ENCODE assay signal across 10 cellular contexts in the genomic region with DNA sequence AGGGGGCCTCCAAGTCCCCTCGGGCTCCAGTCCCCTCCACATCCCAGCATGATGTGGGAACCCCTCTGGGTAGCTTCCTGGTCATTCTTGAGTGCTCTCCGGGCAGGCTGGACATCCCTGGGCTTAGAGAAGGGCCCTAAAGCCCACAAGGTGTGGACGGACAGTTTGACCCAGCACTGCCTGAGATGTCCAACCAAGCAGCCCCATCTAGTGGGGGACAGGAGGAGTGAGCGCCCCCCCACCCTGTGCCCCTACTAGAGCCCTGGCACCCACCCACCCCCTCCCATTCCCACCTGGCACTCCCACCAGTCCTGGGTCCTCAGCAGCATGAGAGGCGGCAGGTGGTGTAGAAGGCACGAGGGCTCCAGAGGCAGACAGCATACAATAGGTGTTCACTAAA. TPM values are rescaled to one million over a fixed set of nuclear protein-coding genes. Genes with fewer than 3 reads are reported as not detected.
DNase-seq lines count a peak whose midpoint lies in the region; TF ChIP-seq lines count a peak whose summit lies in the region.
"Had no signal": no experiment of that assay in that cellular context is flagged by ENCODE, and none has a peak within 500 bp of the region (broad histone marks: within the 10 kb centered on the region; RNA-seq: fewer than 3 reads in every experiment).

No MANE protein-coding gene starts in this region.

- CTCF ChIA-PET in CD4-positive, alpha-beta memory T cell (lab: Charles Lee; ENCODE audit: partially characterized antibody) = no interaction called here

- H3K4me3 Mint-ChIP-seq in CD4-positive, alpha-beta memory T cell = no peak overlapping the region

- peaks cover 0 to 2% (median 0%) of the 10 kb centered on the region in 8 donors for H3K9me3 Mint-ChIP-seq in CD4-positive, alpha-beta memory T cell

- no peaks in the 10 kb centered on the region for H3K27me3 ChIP-seq in adipocyte (replicated peaks; ENCODE audit: control insufficient read depth, insufficient read depth, low read length)
- H3K27me3 ChIP-seq in CD4-positive, alpha-beta memory T cell (ENCODE audit: insufficient read depth, low read length) = no peaks in the 10 kb centered on the region
- H3K27me3 ChIP-seq: pancreas had no signal

- no peak overlapping the region for H3K27ac ChIP-seq in CD4-positive, alpha-beta memory T cell (ENCODE audit: low read depth, low read length)
- H3K27ac ChIP-seq: pancreas, thoracic aorta had no signal

- peak; percentile 57 for DNase-seq in ACHN
- DNase-seq in GM20000 (ENCODE audit: low spot score) = peak; percentile 38
- peak; percentile 54 for DNase-seq in adipocyte (ENCODE audit: low read depth)
- peak; percentile 58 for DNase-seq in left kidney (ENCODE audit: low read depth, low spot score)
- no peak for DNase-seq in NCI-H1436 treated with DMSO at 0.1 percent for 48 hours (lab: John Stamatoyannopoulos, UW)
- no peak for DNase-seq in putamen (ENCODE audit: low spot score)
- no peak for DNase-seq in CD4-positive, alpha-beta memory T cell
- no peak for DNase-seq in COLO829 (ENCODE audit: low spot score)
- DNase-seq: pancreas had no signal

- no peaks in the 10 kb centered on the region for H3K9me3 ChIP-seq in adipocyte (ENCODE audit: control insufficient read depth, low read length)
- H3K9me3 ChIP-seq in CD4-positive, alpha-beta memory T cell (ENCODE audit: control insufficient read depth in 1 of 2, low read length in 2 of 2) = no peaks in the 10 kb centered on the region
- H3K9me3 ChIP-seq: pancreas, thoracic aorta had no signal

- in situ Hi-C loops in ACHN (cut with HindIII; ENCODE audit: low pct_ligation_motif_present, low pct_unique_long_range_greater_than_20kb, low sequenced_read_pairs) = no loop called here

- no peak overlapping the region for H3K27ac Mint-ChIP-seq in CD4-positive, alpha-beta memory T cell

- peak; percentile 15 for TF ChIP-seq CTCF in GM20000 (IDR thresholded peaks at IDR 0.05; ENCODE audit: extremely low read depth, missing control alignments)

- H3K4me3 ChIP-seq in adipocyte (ENCODE audit: low read length) = no peak overlapping the region
- no peak overlapping the region for H3K4me3 ChIP-seq in CD4-positive, alpha-beta memory T cell (ENCODE audit: low read length in 2 of 2)
- H3K4me3 ChIP-seq: pancreas, thoracic aorta had no signal

- H3K9ac ChIP-seq in adipocyte (ENCODE audit: low read length) = no peak overlapping the region

- POLR2A ChIA-PET in CD4-positive, alpha-beta memory T cell (lab: Charles Lee; ENCODE audit: partially characterized antibody) = no interaction called here

- no peaks in the 10 kb centered on the region for H3K36me3 ChIP-seq in adipocyte (ENCODE audit: control insufficient read depth, insufficient read depth, low read length, severe bottlenecking)
- H3K36me3 ChIP-seq in CD4-positive, alpha-beta memory T cell (ENCODE audit: insufficient read depth, low read length) = no peaks in the 10 kb centered on the region
- H3K36me3 ChIP-seq: pancreas, thoracic aorta had no signal

- no peaks in the 10 kb centered on the region for H3K4me1 Mint-ChIP-seq in CD4-positive, alpha-beta memory T cell

- intact Hi-C loops in CD4-positive, alpha-beta memory T cell (cut with micrococcal nuclease) = no loop called here

- H3K4me1 ChIP-seq in adipocyte (ENCODE audit: control insufficient read depth, insufficient read depth, low read length) = peaks cover 46% of the 10 kb centered on the region
- no peaks in the 10 kb centered on the region for H3K4me1 ChIP-seq in CD4-positive, alpha-beta memory T cell (ENCODE audit: insufficient read depth, low read length)
- H3K4me1 ChIP-seq: pancreas had no signal

- peaks cover 7% of the 10 kb centered on the region in 2 donors for H3K27me3 Mint-ChIP-seq in CD4-positive, alpha-beta memory T cell

- no peaks in the 10 kb centered on the region for H3K36me3 Mint-ChIP-seq in CD4-positive, alpha-beta memory T cell

RNA-seq across cellular contexts. Expression of a gene that starts 45.9 kb away (rescaled TPM):
- not detected for total RNA-seq in CD4-positive, alpha-beta memory T cell
- not detected for polyA plus RNA-seq in CD4-positive, alpha-beta memory T cell

Comparison
In these comparisons a context has a peak if more than half of its experiments do, and no peak if none do; other contexts are left out.
1. DNase-seq: peak in ACHN (single experiment), GM20000 (single experiment), adipocyte (single experiment) and left kidney (single experiment); none in NCI-H1436 treated with DMSO at 0.1 percent for 48 hours (single experiment), putamen (single experiment), CD4-positive, alpha-beta memory T cell (0 of 5) and COLO829 (single experiment).